38 cellular contexts compared by ENCODE assay signal in genomic region chr19:42435316-42435715, GRCh38. TPM values are rescaled to one million over a fixed set of nuclear protein-coding genes. Genes with fewer than 3 reads are reported as not detected.
"Had no signal": no experiment of that assay in that cellular context is flagged by ENCODE, and none has a peak within 500 bp of the region (broad histone marks: within the 10 kb centered on the region; RNA-seq: fewer than 3 reads in every experiment).

No MANE protein-coding gene starts in this region.

- ATAC-seq: activated CD8-positive, alpha-beta T cell treated with anti-CD3 and anti-CD28 coated beads for 36 hours; activated naive CD4-positive, alpha-beta T cell treated with anti-CD3 and anti-CD28 coated beads, Interleukin-2, amount 50 U/mL, for 72 hours; activated T-cell treated with anti-CD3 and anti-CD28 coated beads, Interleukin-2, amount 50 U/mL, for 4 hours; activated T-cell treated with anti-CD3 and anti-CD28 coated beads, Interleukin-2, amount 50 U/mL, for 72 hours; activated T-helper 17 cell treated with anti-CD3 and anti-CD28 coated beads, Interleukin-2, amount 50 U/mL, for 72 hours; body of pancreas had no signal

- H3K27ac Mint-ChIP-seq: activated B cell treated with CpG ODN at 0.5 μM for 24 hours; activated CD4-positive, alpha-beta memory T cell treated with anti-CD3 and anti-CD28 coated beads for 36 hours; activated CD4-positive, alpha-beta T cell treated with anti-CD3 and anti-CD28 coated beads, Interleukin-2, amount 10 ng/mL, durations not matched to agents 24 days and 14 days; activated CD8-positive, alpha-beta T cell treated with anti-CD3 and anti-CD28 coated beads for 36 hours; activated naive CD4-positive, alpha-beta T cell treated with anti-CD3 and anti-CD28 coated beads for 36 hours; activated naive CD4-positive, alpha-beta T cell treated with anti-CD3 and anti-CD28 coated beads, Interleukin-2, amount 50 U/mL, for 72 hours; activated naive CD8-positive, alpha-beta T cell treated with anti-CD3 and anti-CD28 coated beads for 36 hours; activated T-cell treated with anti-CD3 and anti-CD28 coated beads, Interleukin-2, amount 50 U/mL, for 72 hours; activated T-helper 1 cell treated with anti-CD3 and anti-CD28 coated beads, Interleukin-12 subunit alpha, Interleukin-12 subunit beta, Interleukin-2, Interleukin-4 antibody, amounts not matched to agents 30 ng/mL and 10 ng/mL and 1 ng/mL, durations not matched to agents 14 hours and 24 hours and 36 hours; activated T-helper 17 cell treated with anti-CD3 and anti-CD28 coated beads, Interleukin-2, amount 50 U/mL, for 72 hours; T-helper 1 cell treated with Interleukin-12 subunit alpha and Interleukin-12 subunit beta and Interleukin-4 antibody, amounts not matched to agents 30 μg/mL and 1 μg/mL, for 36 hours; T-helper 2 cell treated with Interferon-gamma antibody and Interleukin-4, amounts not matched to agents 5 μg/mL and 100 μg/mL, for 36 hours had no signal

- H3K27me3 Mint-ChIP-seq: activated B cell treated with CpG ODN at 0.5 μM for 24 hours; activated CD4-positive, alpha-beta memory T cell treated with anti-CD3 and anti-CD28 coated beads for 36 hours; activated CD8-positive, alpha-beta T cell treated with anti-CD3 and anti-CD28 coated beads for 36 hours; activated naive CD8-positive, alpha-beta T cell treated with anti-CD3 and anti-CD28 coated beads for 36 hours; activated T-helper 17 cell treated with anti-CD3 and anti-CD28 coated beads, Interleukin-2, amount 50 U/mL, for 72 hours had no signal

- H3K9me3 Mint-ChIP-seq: activated B cell treated with CpG ODN at 0.5 μM for 24 hours; activated CD4-positive, alpha-beta memory T cell treated with anti-CD3 and anti-CD28 coated beads for 36 hours; activated CD4-positive, alpha-beta T cell treated with anti-CD3 and anti-CD28 coated beads, Interleukin-2, amount 10 ng/mL, durations not matched to agents 24 days and 14 days; activated CD8-positive, alpha-beta T cell treated with anti-CD3 and anti-CD28 coated beads for 36 hours; activated naive CD4-positive, alpha-beta T cell treated with anti-CD3 and anti-CD28 coated beads for 36 hours; activated naive CD4-positive, alpha-beta T cell treated with anti-CD3 and anti-CD28 coated beads, Interleukin-2, amount 50 U/mL, for 72 hours; activated naive CD8-positive, alpha-beta T cell treated with anti-CD3 and anti-CD28 coated beads for 36 hours; activated T-cell treated with anti-CD3 and anti-CD28 coated beads, Interleukin-2, amount 50 U/mL, for 4 hours; activated T-cell treated with anti-CD3 and anti-CD28 coated beads, Interleukin-2, amount 50 U/mL, for 72 hours; activated T-helper 1 cell treated with anti-CD3 and anti-CD28 coated beads, Interleukin-12 subunit alpha, Interleukin-12 subunit beta, Interleukin-2, Interleukin-4 antibody, amounts not matched to agents 30 ng/mL and 10 ng/mL and 1 ng/mL, durations not matched to agents 14 hours and 24 hours and 36 hours; activated T-helper 17 cell treated with anti-CD3 and anti-CD28 coated beads, Interleukin-2, amount 50 U/mL, for 72 hours; T-helper 1 cell treated with Interleukin-12 subunit alpha and Interleukin-12 subunit beta and Interleukin-4 antibody, amounts not matched to agents 30 μg/mL and 1 μg/mL, for 36 hours; T-helper 2 cell treated with Interferon-gamma antibody and Interleukin-4, amounts not matched to agents 5 μg/mL and 100 μg/mL, for 36 hours had no signal

- H3K36me3 Mint-ChIP-seq: activated CD4-positive, alpha-beta memory T cell treated with anti-CD3 and anti-CD28 coated beads for 36 hours; activated naive CD4-positive, alpha-beta T cell treated with anti-CD3 and anti-CD28 coated beads, Interleukin-2, amount 50 U/mL, for 72 hours; activated naive CD8-positive, alpha-beta T cell treated with anti-CD3 and anti-CD28 coated beads for 36 hours had no signal

- H3K9me3 ChIP-seq: adrenal gland, body of pancreas, breast epithelium had no signal

- H3K36me3 ChIP-seq: adrenal gland, brain microvascular endothelial cell, breast epithelium had no signal

- H3K4me3 ChIP-seq: adrenal gland, body of pancreas, breast epithelium had no signal

- H3K4me3 Mint-ChIP-seq: activated B cell treated with CpG ODN at 0.5 μM for 24 hours; activated CD4-positive, alpha-beta memory T cell treated with anti-CD3 and anti-CD28 coated beads for 36 hours; activated CD4-positive, alpha-beta T cell treated with anti-CD3 and anti-CD28 coated beads, Interleukin-2, amount 10 ng/mL, durations not matched to agents 24 days and 14 days; activated CD8-positive, alpha-beta T cell treated with anti-CD3 and anti-CD28 coated beads for 36 hours; activated naive CD4-positive, alpha-beta T cell treated with anti-CD3 and anti-CD28 coated beads for 36 hours; activated naive CD8-positive, alpha-beta T cell treated with anti-CD3 and anti-CD28 coated beads for 36 hours; activated T-cell treated with anti-CD3 and anti-CD28 coated beads, Interleukin-2, amount 50 U/mL, for 4 hours; activated T-cell treated with anti-CD3 and anti-CD28 coated beads, Interleukin-2, amount 50 U/mL, for 72 hours; activated T-helper 1 cell treated with anti-CD3 and anti-CD28 coated beads, Interleukin-12 subunit alpha, Interleukin-12 subunit beta, Interleukin-2, Interleukin-4 antibody, amounts not matched to agents 30 ng/mL and 10 ng/mL and 1 ng/mL, durations not matched to agents 14 hours and 24 hours and 36 hours; activated T-helper 17 cell treated with anti-CD3 and anti-CD28 coated beads, Interleukin-2, amount 50 U/mL, for 72 hours; T-helper 1 cell treated with Interleukin-12 subunit alpha and Interleukin-12 subunit beta and Interleukin-4 antibody, amounts not matched to agents 30 μg/mL and 1 μg/mL, for 36 hours; T-helper 2 cell treated with Interferon-gamma antibody and Interleukin-4, amounts not matched to agents 5 μg/mL and 100 μg/mL, for 36 hours had no signal

- H3K27ac ChIP-seq: body of pancreas, brain microvascular endothelial cell had no signal

- DNase-seq: activated B cell treated with CpG ODN at 0.5 μM for 24 hours; activated CD4-positive, alpha-beta memory T cell treated with anti-CD3 and anti-CD28 coated beads for 36 hours; activated CD4-positive, alpha-beta T cell treated with anti-CD3 and anti-CD28 coated beads for 4 hours; activated CD4-positive, alpha-beta T cell treated with anti-CD3 and anti-CD28 coated beads, Interleukin-2, amount 10 ng/mL, durations not matched to agents 24 days and 14 days; activated CD4-positive, alpha-beta T cell treated with anti-CD3 and anti-CD28 coated beads, Interleukin-2, amount 50 U/mL, for 1 hour; activated CD4-positive, alpha-beta T cell treated with anti-CD3 and anti-CD28 coated beads, Interleukin-2, amount 50 U/mL, for 4 hours; activated CD4-positive, CD25-positive, alpha-beta regulatory T cell treated with anti-CD3 and anti-CD28 coated beads, Interleukin-2, amount 50 U/mL, for 72 hours; activated CD8-positive, alpha-beta memory T cell treated with anti-CD3 and anti-CD28 coated beads, Interleukin-2, amount 50 U/mL, for 4 hours; activated CD8-positive, alpha-beta T cell treated with anti-CD3 and anti-CD28 coated beads for 36 hours; activated effector memory CD4-positive, alpha-beta T cell treated with anti-CD3 and anti-CD28 coated beads, Interleukin-2, amount 50 U/mL, for 16 hours; activated gamma-delta T cell treated with Interleukin-2 at 50 U/mL for 16 hours; activated naive CD4-positive, alpha-beta T cell; activated naive CD4-positive, alpha-beta T cell treated with anti-CD3 and anti-CD28 coated beads for 36 hours; activated naive CD4-positive, alpha-beta T cell treated with anti-CD3 and anti-CD28 coated beads, Interleukin-2, amount 50 U/mL, for 16 hours; activated naive CD8-positive, alpha-beta T cell treated with anti-CD3 and anti-CD28 coated beads for 36 hours; activated T-cell treated with anti-CD3 and anti-CD28 coated beads for 4 hours; activated T-cell treated with anti-CD3 and anti-CD28 coated beads, Interleukin-2, amount 50 U/mL, for 1 hour; activated T-cell treated with anti-CD3 and anti-CD28 coated beads, Interleukin-2, amount 50 U/mL, for 4 hours; activated T-cell treated with anti-CD3 and anti-CD28 coated beads, Interleukin-2, amount 50 U/mL, for 72 hours; adrenal gland; amniotic stem cell; aorta; body of pancreas; brain microvascular endothelial cell; central memory CD4-positive, alpha-beta T cell; SW 1271; T-helper 1 cell; T-helper 2 cell; T-helper 9 cell had no signal

- H3K27me3 ChIP-seq: adrenal gland, body of pancreas, brain microvascular endothelial cell, breast epithelium had no signal

- H3K4me1 ChIP-seq: breast epithelium had no signal

RNA-seq across cellular contexts. Expression of gene CXCL17, which starts 7.4 kb away (rescaled TPM):
- total RNA-seq: activated B cell treated with CpG ODN at 0.5 μM for 24 hours; activated CD4-positive, alpha-beta memory T cell treated with anti-CD3 and anti-CD28 coated beads for 36 hours; activated CD4-positive, alpha-beta T cell treated with anti-CD3 and anti-CD28 coated beads, Interleukin-2, amount 10 ng/mL, durations not matched to agents 24 days and 14 days; activated CD8-positive, alpha-beta memory T cell treated with anti-CD3 and anti-CD28 coated beads for 36 hours; activated CD8-positive, alpha-beta T cell treated with anti-CD3 and anti-CD28 coated beads for 36 hours; activated naive CD4-positive, alpha-beta T cell treated with anti-CD3 and anti-CD28 coated beads for 36 hours; activated naive CD4-positive, alpha-beta T cell treated with anti-CD3 and anti-CD28 coated beads, Interleukin-2, amount 50 U/mL, for 72 hours; activated naive CD8-positive, alpha-beta T cell treated with anti-CD3 and anti-CD28 coated beads for 36 hours; activated T-cell treated with anti-CD3 and anti-CD28 coated beads, Interleukin-2, amount 50 U/mL, for 4 hours; activated T-cell treated with anti-CD3 and anti-CD28 coated beads, Interleukin-2, amount 50 U/mL, for 72 hours; activated T-helper 1 cell treated with anti-CD3 and anti-CD28 coated beads, Interleukin-12 subunit alpha, Interleukin-12 subunit beta, Interleukin-2, Interleukin-4 antibody, amounts not matched to agents 30 ng/mL and 10 ng/mL and 1 ng/mL, durations not matched to agents 14 hours and 24 hours and 36 hours; activated T-helper 17 cell treated with anti-CD3 and anti-CD28 coated beads, Interleukin-2, amount 50 U/mL, for 72 hours; aorta; astrocyte; cardiac septum had no signal

RNA-seq across cellular contexts. Expression of gene CNFN, which starts 45.2 kb away (rescaled TPM):
- total RNA-seq: activated CD4-positive, alpha-beta memory T cell treated with anti-CD3 and anti-CD28 coated beads for 36 hours; activated CD4-positive, alpha-beta T cell treated with anti-CD3 and anti-CD28 coated beads, Interleukin-2, amount 10 ng/mL, durations not matched to agents 24 days and 14 days; activated CD8-positive, alpha-beta memory T cell treated with anti-CD3 and anti-CD28 coated beads for 36 hours; activated CD8-positive, alpha-beta T cell treated with anti-CD3 and anti-CD28 coated beads for 36 hours; activated naive CD4-positive, alpha-beta T cell treated with anti-CD3 and anti-CD28 coated beads for 36 hours; activated naive CD4-positive, alpha-beta T cell treated with anti-CD3 and anti-CD28 coated beads, Interleukin-2, amount 50 U/mL, for 72 hours; activated naive CD8-positive, alpha-beta T cell treated with anti-CD3 and anti-CD28 coated beads for 36 hours; activated T-cell treated with anti-CD3 and anti-CD28 coated beads, Interleukin-2, amount 50 U/mL, for 4 hours; activated T-helper 1 cell treated with anti-CD3 and anti-CD28 coated beads, Interleukin-12 subunit alpha, Interleukin-12 subunit beta, Interleukin-2, Interleukin-4 antibody, amounts not matched to agents 30 ng/mL and 10 ng/mL and 1 ng/mL, durations not matched to agents 14 hours and 24 hours and 36 hours; body of pancreas had no signal
